In genomic region chr20:7291946-7292345, GRCh38 we compare ENCODE assay signal across 22 cellular contexts.
"Had no signal": no experiment of that assay in that cellular context is flagged by ENCODE, and none has a peak within 500 bp of the region (broad histone marks: within the 10 kb centered on the region; RNA-seq: fewer than 3 reads in every experiment).

No MANE protein-coding gene starts in this region.

- H3K27me3 ChIP-seq: esophagus muscularis mucosa, gastrocnemius medialis, sigmoid colon, upper lobe of left lung, uterus had no signal

- FAIRE-seq: colon, kidney, small intestine had no signal

- H3K36me3 ChIP-seq: esophagus muscularis mucosa, gastrocnemius medialis, sigmoid colon, tibial artery, upper lobe of left lung, uterus had no signal

- H3K27ac ChIP-seq: epithelial cell of prostate, esophagus muscularis mucosa, gastrocnemius medialis, psoas muscle, sigmoid colon, tibial artery, upper lobe of left lung, uterus had no signal

- H3K9me3 ChIP-seq: esophagus muscularis mucosa, gastrocnemius medialis, psoas muscle, sigmoid colon, tibial artery, upper lobe of left lung, uterus had no signal

- H3K4me3 ChIP-seq: esophagus muscularis mucosa, gastrocnemius medialis, psoas muscle, sigmoid colon, tibial artery, upper lobe of left lung, uterus had no signal

- ATAC-seq: effector memory CD8-positive, alpha-beta T cell; gastrocnemius medialis; left colon; left ventricle myocardium superior; naive thymus-derived CD4-positive, alpha-beta T cell; psoas muscle; stimulated activated effector memory CD8-positive, alpha-beta T cell treated with anti-CD3 and anti-CD28 coated beads, Interleukin-12 subunit alpha, Interleukin-12 subunit beta, amount 100 ng/mL, for 72 hours; stimulated activated naive CD8-positive, alpha-beta T cell treated with anti-CD3 and anti-CD28 coated beads, Interleukin-15, Interleukin-2, amounts not matched to agents 100 U/mL and 50 U/mL, for 24 hours had no signal

- H3K4me1 ChIP-seq: esophagus muscularis mucosa, psoas muscle, sigmoid colon, tibial artery, upper lobe of left lung, uterus had no signal

- DNase-seq: effector memory CD8-positive, alpha-beta T cell; gastrocnemius medialis; glutamatergic neuron; immature natural killer cell; kidney; left colon; left ventricle myocardium superior; naive thymus-derived CD4-positive, alpha-beta T cell; nephron progenitor cell; psoas muscle; sigmoid colon; stimulated activated CD4-positive, alpha-beta T cell treated with anti-CD3 and anti-CD28 coated beads, Interleukin-4, amount 100 ng/mL, for 1 hour; stimulated activated CD8-positive, alpha-beta memory T cell treated with anti-CD3 and anti-CD28 coated beads, Interleukin-4, amount 100 ng/mL, for 48 hours; stimulated activated naive CD8-positive, alpha-beta T cell treated with anti-CD3 and anti-CD28 coated beads, Interleukin-15, Interleukin-2, amounts not matched to agents 100 U/mL and 50 U/mL, for 24 hours; tibial artery; upper lobe of left lung; uterus had no signal
